Comparison of ENCODE assay signal across 13 cellular contexts in the genomic region with DNA sequence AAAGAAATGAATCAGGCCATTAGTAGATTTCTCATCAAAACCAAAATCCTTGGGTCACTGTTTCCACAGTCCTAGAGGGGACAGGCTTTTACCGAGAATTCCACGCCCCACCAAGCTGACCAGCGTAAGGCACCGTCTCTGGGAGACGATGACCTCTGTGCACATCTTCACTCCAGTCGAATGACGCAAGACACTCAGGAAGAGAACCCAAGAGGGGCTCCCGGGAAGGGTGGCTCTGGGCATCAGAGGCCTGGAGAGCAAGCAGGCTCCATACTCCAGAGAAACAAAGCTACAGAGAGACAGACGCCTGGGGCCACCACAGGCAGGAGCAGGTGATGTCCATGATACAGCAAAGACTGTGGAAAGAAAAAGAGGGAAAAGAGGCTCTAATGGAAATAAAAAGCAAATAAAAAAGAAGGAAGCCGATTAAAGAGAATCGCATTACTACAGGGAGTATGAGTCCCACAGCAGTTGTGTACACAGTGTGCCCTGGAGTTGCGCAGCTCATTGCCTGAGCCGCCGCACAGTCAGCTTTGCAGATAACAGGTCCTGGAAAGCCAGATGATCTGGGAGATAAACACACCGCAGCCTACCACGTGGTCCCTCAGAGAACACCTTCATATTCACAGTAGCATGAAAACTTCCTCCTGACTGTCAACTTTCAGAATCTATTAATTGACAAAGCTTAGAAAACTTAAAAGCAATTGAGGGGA.
DNase-seq lines count a peak whose midpoint lies in the region; ATAC-seq and TF ChIP-seq lines count a peak whose summit lies in the region.
"Had no signal": no experiment of that assay in that cellular context is flagged by ENCODE, and none has a peak within 500 bp of the region (broad histone marks: within the 10 kb centered on the region; RNA-seq: fewer than 3 reads in every experiment).

No MANE protein-coding gene starts in this region.

- no peaks in the 10 kb centered on the region for H3K36me3 Mint-ChIP-seq in activated T-cell treated with anti-CD3 and anti-CD28 coated beads, Interleukin-2, amount 50 U/mL, for 24 hours (ENCODE audit: low read depth)
- H3K36me3 Mint-ChIP-seq in natural killer cell, result no peaks in the 10 kb centered on the region

- H3K9me3 ChIP-seq in colonic mucosa (no peaks in the 10 kb centered on the region), transverse colon (no peaks in the 10 kb centered on the region)
- H3K9me3 ChIP-seq: ovary had no signal

- no peak overlapping the region for H3K27ac Mint-ChIP-seq in activated T-cell treated with anti-CD3 and anti-CD28 coated beads, Interleukin-2, amount 50 U/mL, for 24 hours
- H3K27ac Mint-ChIP-seq in natural killer cell, result no peak overlapping the region

- H3K4me3 ChIP-seq in colonic mucosa, result no peak overlapping the region
- H3K4me3 ChIP-seq in transverse colon, result no peak overlapping the region
- H3K4me3 ChIP-seq: ovary had no signal

- peak overlapping the region; percentile 2 for H3K4me3 Mint-ChIP-seq in activated T-cell treated with anti-CD3 and anti-CD28 coated beads, Interleukin-2, amount 50 U/mL, for 24 hours
- no peak overlapping the region for H3K4me3 Mint-ChIP-seq in natural killer cell

- peaks cover 14% of the 10 kb centered on the region for H3K27me3 Mint-ChIP-seq in activated T-cell treated with anti-CD3 and anti-CD28 coated beads, Interleukin-2, amount 50 U/mL, for 24 hours
- H3K27me3 Mint-ChIP-seq in natural killer cell (ENCODE audit: low read depth in 2 of 2), result peaks cover 10 to 20% of the 10 kb centered on the region in 2 donors

- intact Hi-C loops in colonic mucosa (cut with DNase I) (no loop called here), transverse colon (cut with DNase I; ENCODE audit: low total_unique reads) (no loop called here), left ventricle myocardium superior (cut with micrococcal nuclease) (no loop called here), natural killer cell (cut with micrococcal nuclease) (no loop called here)

- whole genome bisulfite sequencing in transverse colon (ENCODE audit: low coverage in 1 of 2), 2 donors, result 33 to 75% methylated on average over 9 to 16 of the region's 16 CpGs

- H3K27me3 ChIP-seq in colonic mucosa, result no peaks in the 10 kb centered on the region
- no peaks in the 10 kb centered on the region for H3K27me3 ChIP-seq in transverse colon
- H3K27me3 ChIP-seq: ovary had no signal

- TF ChIP-seq CTCF in colonic mucosa (IDR thresholded peaks at IDR 0.05) (no peak), transverse colon (IDR thresholded peaks at IDR 0.05) (no peak), natural killer cell (IDR thresholded peaks at IDR 0.05) (no peak)

- TF ChIP-seq EP300 in transverse colon (IDR thresholded peaks at IDR 0.05; ENCODE audit: low read depth), result no peak

- H3K27ac ChIP-seq in colonic mucosa (no peak overlapping the region), transverse colon (peak overlapping the region in 1 of 4 donors; percentile 39)
- H3K27ac ChIP-seq: ovary had no signal

- H3K9me3 Mint-ChIP-seq in activated T-cell treated with anti-CD3 and anti-CD28 coated beads, Interleukin-2, amount 50 U/mL, for 24 hours, result no peaks in the 10 kb centered on the region
- no peaks in the 10 kb centered on the region for H3K9me3 Mint-ChIP-seq in natural killer cell

- ATAC-seq in left ventricle myocardium superior (no peak), natural killer cell (no peak)

- in situ Hi-C loops in transverse colon (cut with MboI; ENCODE audit: low pct_ligation_motif_present in 1 of 4, low pct_unique_long_range_greater_than_20kb in 1 of 4, low sequenced_read_pairs in 3 of 4), result no loop called here

- peaks cover 14% of the 10 kb centered on the region for H3K4me1 Mint-ChIP-seq in activated T-cell treated with anti-CD3 and anti-CD28 coated beads, Interleukin-2, amount 50 U/mL, for 24 hours (ENCODE audit: low read depth)
- H3K4me1 Mint-ChIP-seq in natural killer cell, result peaks cover 9% of the 10 kb centered on the region in 2 donors

- TF ChIP-seq POLR2A in transverse colon (IDR thresholded peaks at IDR 0.05), result no peak

- H3K9ac ChIP-seq in colonic mucosa (ENCODE audit: low read depth in 2 of 2, low read length in 2 of 2), result no peak overlapping the region

- DNase-seq in activated T-cell treated with anti-CD3 and anti-CD28 coated beads, Interleukin-2, amount 50 U/mL, for 24 hours, result no peak
- no peak for DNase-seq in activated T-cell treated with anti-CD3 and anti-CD28 coated beads, Interleukin-2, amount 50 U/mL, for 1 hour
- peak; percentile 14 for DNase-seq in NCI-H2029 treated with DMSO at 0.1 percent for 48 hours (lab: John Stamatoyannopoulos, UW)
- peak; percentile 36 for DNase-seq in colonic mucosa
- DNase-seq in transverse colon, result peak; percentile 17
- DNase-seq in left ventricle myocardium superior, result no peak
- DNase-seq in natural killer cell, result no peak
- no peak for DNase-seq in HT-29 (ENCODE audit: low spot score)
- DNase-seq: activated effector memory CD4-positive, alpha-beta T cell treated with anti-CD3 and anti-CD28 coated beads, Interleukin-2, amount 50 U/mL, for 16 hours; effector CD8-positive, alpha-beta T cell; foreskin melanocyte; Karpas-422; ovary had no signal

- H3K36me3 ChIP-seq in colonic mucosa (no peaks in the 10 kb centered on the region), transverse colon (no peaks in the 10 kb centered on the region)
- H3K36me3 ChIP-seq: ovary had no signal

- H3K4me1 ChIP-seq in colonic mucosa (no peaks in the 10 kb centered on the region), transverse colon (no peaks in the 10 kb centered on the region)

Comparison
In these comparisons a context has a peak if more than half of its experiments do, and no peak if none do; other contexts are left out.
1. DNase-seq: peak in NCI-H2029 treated with DMSO at 0.1 percent for 48 hours (single experiment), colonic mucosa (single experiment) and transverse colon (single experiment); none in activated T-cell treated with anti-CD3 and anti-CD28 coated beads, Interleukin-2, amount 50 U/mL, for 24 hours (single experiment), activated T-cell treated with anti-CD3 and anti-CD28 coated beads, Interleukin-2, amount 50 U/mL, for 1 hour (single experiment), left ventricle myocardium superior (single experiment), natural killer cell (single experiment) and HT-29 (single experiment).